ENCODE assay signal across 26 cellular contexts in genomic region chr10:70906031-70906804, GRCh38. TPM values are rescaled to one million over a fixed set of nuclear protein-coding genes. Genes with fewer than 3 reads are reported as not detected.
DNase-seq lines count a peak whose midpoint lies in the region; ATAC-seq and TF ChIP-seq lines count a peak whose summit lies in the region.
"Had no signal": no experiment of that assay in that cellular context is flagged by ENCODE, and none has a peak within 500 bp of the region (broad histone marks: within the 10 kb centered on the region; RNA-seq: fewer than 3 reads in every experiment).

No MANE protein-coding gene starts in this region.

- DNase-seq in NOMO-1 treated with DMSO at 0.1 percent for 48 hours (lab: John Stamatoyannopoulos, UW; ENCODE audit: unreplicated experiment) (peak; percentile 5), NOMO-1 (lab: John Stamatoyannopoulos, UW; ENCODE audit: unreplicated experiment in 2 of 2) (no peak), left cardiac atrium (peak; percentile 9), Right ventricle myocardium inferior (ENCODE audit: missing footprints) (no peak), right lobe of liver (peak in 2 of 3 donors; percentile 4 to 15), spleen (peak; percentile 49)
- no peak for DNase-seq in stimulated activated CD4-positive, alpha-beta T cell treated with anti-CD3 and anti-CD28 coated beads, Interleukin-4, amount 100 ng/mL, for 4 hours
- DNase-seq: ACHN; C1 segment of cervical spinal cord; Calu3; CD8-positive, alpha-beta memory T cell; DMS153; GOT3; HCEC 1CT; Karpas-422; MV-4-11; NCI-H1105 treated with DMSO at 0.1 percent for 48 hours; NCI-H1694; NCI-H2081; NCI-H2171; NCI-H345; NCI-H524 treated with DMSO at 0.1 percent for 48 hours; PC-3 had no signal

- H3K27ac ChIP-seq in right lobe of liver (no peak overlapping the region), spleen (no peak overlapping the region)
- H3K27ac ChIP-seq: 22Rv1, RWPE1 had no signal

- TF ChIP-seq POLR2A in right lobe of liver (IDR thresholded peaks at IDR 0.05), result no peak
- TF ChIP-seq POLR2A in spleen (IDR thresholded peaks at IDR 0.05), result no peak

- H3K4me1 ChIP-seq in right lobe of liver, result no peaks in the 10 kb centered on the region
- H3K4me1 ChIP-seq in spleen, result peaks cover 0 to 8% (median 2%) of the 10 kb centered on the region in 6 donors

- no peaks in the 10 kb centered on the region for H3K27me3 ChIP-seq in right lobe of liver
- peaks cover 0 to 27% (median 0%) of the 10 kb centered on the region in 7 donors for H3K27me3 ChIP-seq in spleen (replicated peaks in 1 of 7)

- no peak for ATAC-seq in left cardiac atrium
- ATAC-seq in Right ventricle myocardium inferior, result no peak
- ATAC-seq in right lobe of liver, result no peak
- ATAC-seq in HG03280 (IDR thresholded peaks at IDR 0.05; ENCODE audit: unreplicated experiment), result no peak
- ATAC-seq: PC-3 had no signal

- H3K36me3 ChIP-seq in right lobe of liver (no peaks in the 10 kb centered on the region), spleen (no peaks in the 10 kb centered on the region)

- H3K4me3 ChIP-seq in right lobe of liver (no peak overlapping the region), spleen (no peak overlapping the region)

- WGBS in right lobe of liver (ENCODE audit: insufficient coverage, low coverage, low lambda C conversion rate, missing lambda C conversion rate), result 68% methylated on average over 4 of the region's 5 CpGs
- 58 to 84% (median 68%) methylated on average over 5 of the region's 5 CpGs for WGBS in spleen, 5 donors

- intact Hi-C loops in left cardiac atrium (cut with DNase I) (loop anchor here (5.0 kb wide), 2 partner anchors 306 to 376 kb away; partner anchors contain the start of gene UNC5B (in 1 of the 2)), Right ventricle myocardium inferior (cut with DNase I) (no loop called here), right lobe of liver (cut with DNase I) (loop anchor here in 1 of 2 donors (10.0 kb wide), 1 partner anchor 309 kb away; the partner anchor contains the start of gene UNC5B), spleen (cut with DNase I; ENCODE audit: low total_unique reads) (no loop called here)

- H3K9me3 ChIP-seq in right lobe of liver (no peaks in the 10 kb centered on the region), spleen (no peaks in the 10 kb centered on the region)

- TF ChIP-seq CTCF in right lobe of liver (IDR thresholded peaks at IDR 0.05) (no peak), spleen (IDR thresholded peaks at IDR 0.05 in 8 of 11, conservative IDR thresholded peaks at IDR 0.05 in 3 of 11) (no peak)

RNA-seq across cellular contexts. Expression of gene PCBD1, which starts 17.9 kb away (rescaled TPM):
- total RNA-seq in left cardiac atrium (100 to 1,000 TPM; 103 to 116 TPM), Right ventricle myocardium inferior (155 TPM), right lobe of liver (100 to 1,000 TPM; 165 to 375 (median 230) TPM), spleen (10 to 100 TPM; 24.5 to 36.1 (median 29.8) TPM)
- polyA plus RNA-seq in spleen, result 10 to 100 TPM; 25.0 to 45.6 (median 45.2) TPM

Comparison
In these comparisons a context has a peak if more than half of its experiments do, and no peak if none do; other contexts are left out.
1. DNase-seq: peak in NOMO-1 treated with DMSO at 0.1 percent for 48 hours (single experiment), left cardiac atrium (single experiment), right lobe of liver (2 of 3) and spleen (single experiment); none in NOMO-1 (0 of 2), Right ventricle myocardium inferior (single experiment) and stimulated activated CD4-positive, alpha-beta T cell treated with anti-CD3 and anti-CD28 coated beads, Interleukin-4, amount 100 ng/mL, for 4 hours (0 of 2).
2. intact Hi-C loops: an anchor here in left cardiac atrium (5.0 kb wide); none called in Right ventricle myocardium inferior and spleen.